ENCODE assay signal across 22 cellular contexts in the genomic region with DNA sequence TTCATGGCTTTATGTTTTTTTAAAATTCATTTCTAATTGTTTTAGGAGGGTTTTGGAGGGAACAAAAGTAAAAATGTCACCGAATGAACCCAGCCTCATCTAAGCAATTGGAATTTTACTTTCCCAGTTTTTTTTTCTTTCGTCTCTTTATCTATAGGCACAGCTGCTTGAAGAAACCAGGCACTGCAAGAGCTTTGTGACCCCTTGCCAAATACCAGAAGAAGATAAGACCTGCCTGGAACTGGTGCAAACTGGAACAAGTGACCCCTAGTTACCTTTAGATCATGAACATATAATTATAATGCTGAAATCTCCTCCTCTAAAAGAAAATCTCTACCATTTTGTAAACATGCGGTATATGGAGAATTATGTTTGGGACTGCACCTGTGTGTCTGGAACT.
"Had no signal": no experiment of that assay in that cellular context is flagged by ENCODE, and none has a peak within 500 bp of the region (broad histone marks: within the 10 kb centered on the region; RNA-seq: fewer than 3 reads in every experiment).

No MANE protein-coding gene starts in this region.

- H3K4me1 Mint-ChIP-seq: memory B cell; stimulated activated naive B cell treated with anti-CD40 and anti-IgM and Interleukin-4, amounts not matched to agents 10 μg/mL and 1 μg/mL and 100 μg/mL, for 72 hours; stimulated activated naive CD8-positive, alpha-beta T cell treated with anti-CD3 and anti-CD28 coated beads, Interleukin-15, amount 100 ng/mL, for 72 hours had no signal

- H3K36me3 Mint-ChIP-seq: memory B cell; natural killer cell treated with Interleukin-12 subunit alpha and Interleukin-12 subunit beta and Interleukin-15 and Interleukin-18, amount 100 ng/mL, for 72 hours; neural progenitor cell; stimulated activated naive B cell treated with anti-CD40 and anti-IgM and Interleukin-4, amounts not matched to agents 10 μg/mL and 1 μg/mL and 100 μg/mL, for 72 hours had no signal

- H3K9me3 Mint-ChIP-seq: endodermal cell had no signal

- H3K27ac Mint-ChIP-seq: endodermal cell; memory B cell; natural killer cell treated with Interleukin-12 subunit alpha and Interleukin-12 subunit beta and Interleukin-15 and Interleukin-18, amount 100 ng/mL, for 72 hours; neural progenitor cell; stimulated activated naive B cell treated with anti-CD40 and anti-IgM and Interleukin-4, amounts not matched to agents 10 μg/mL and 1 μg/mL and 100 μg/mL, for 72 hours; stimulated activated naive CD8-positive, alpha-beta T cell treated with anti-CD3 and anti-CD28 coated beads, Interleukin-15, amount 100 ng/mL, for 72 hours had no signal

- ATAC-seq: gastrocnemius medialis; lower lobe of right lung; natural killer cell treated with Interleukin-12 subunit alpha and Interleukin-12 subunit beta and Interleukin-15 and Interleukin-18, amount 100 ng/mL, for 72 hours; sciatic nerve; stimulated activated naive B cell treated with anti-CD40 and anti-IgM and Interleukin-4, amounts not matched to agents 10 μg/mL and 1 μg/mL and 100 μg/mL, for 72 hours; stimulated activated naive CD8-positive, alpha-beta T cell treated with anti-CD3 and anti-CD28 coated beads, Interleukin-15, amount 100 ng/mL, for 72 hours; upper lobe of right lung had no signal

- H3K4me3 Mint-ChIP-seq: endodermal cell; memory B cell; natural killer cell treated with Interleukin-12 subunit alpha and Interleukin-12 subunit beta and Interleukin-15 and Interleukin-18, amount 100 ng/mL, for 72 hours; neural progenitor cell; stimulated activated naive B cell treated with anti-CD40 and anti-IgM and Interleukin-4, amounts not matched to agents 10 μg/mL and 1 μg/mL and 100 μg/mL, for 72 hours; stimulated activated naive CD8-positive, alpha-beta T cell treated with anti-CD3 and anti-CD28 coated beads, Interleukin-15, amount 100 ng/mL, for 72 hours had no signal

- DNase-seq: effector CD4-positive, alpha-beta T cell; endodermal cell; gastrocnemius medialis; heart right ventricle; hypothalamus; kidney glomerular epithelial cell; lower lobe of right lung; midbrain; nucleus accumbens; ovary; spleen; stimulated activated CD4-positive, alpha-beta T cell treated with anti-CD3 and anti-CD28 coated beads, Interleukin-15, amount 100 ng/mL, for 24 hours; stimulated activated CD4-positive, alpha-beta T cell treated with anti-CD3 and anti-CD28 coated beads, Interleukin-1b, Interleukin-23, amount 100 ng/mL, for 48 hours; stimulated activated CD4-positive, alpha-beta T cell treated with anti-CD3 and anti-CD28 coated beads, Interleukin-4, amount 100 ng/mL, for 4 hours; stimulated activated naive B cell treated with anti-CD40 and anti-IgM and Interleukin-4, amounts not matched to agents 10 μg/mL and 1 μg/mL and 100 μg/mL, for 72 hours; stimulated activated naive CD8-positive, alpha-beta T cell treated with anti-CD3 and anti-CD28 coated beads, Interleukin-15, amount 100 ng/mL, for 72 hours; testis; upper lobe of right lung had no signal
